1 cellular context compared by ENCODE assay signal in genomic region chr12:49049566-49050224, GRCh38.
A peak's percentile ranks its signal among the peaks of the same experiment; 100 is the strongest.
TF ChIP-seq lines count a peak whose summit lies in the region.

No MANE protein-coding gene starts in this region.

TF ChIP-seq in GM12878, 131 proteins besides CTCF, POLR2A, EP300 and RAD21:
- TF ChIP-seq ZNF24 (IDR thresholded peaks at IDR 0.05) (no peak), BRCA1 (IDR thresholded peaks at IDR 0.05; ENCODE audit: low read depth, low read length) (no peak), ELK1 (IDR thresholded peaks at IDR 0.05; ENCODE audit: low read depth, low read length) (no peak), BCL3 (IDR thresholded peaks at IDR 0.05; ENCODE audit: borderline replicate concordance, insufficient read depth, low read depth, low read length, poor library complexity, severe bottlenecking) (peak; percentile 90)
